24 cellular contexts compared by ENCODE assay signal in the genomic region with DNA sequence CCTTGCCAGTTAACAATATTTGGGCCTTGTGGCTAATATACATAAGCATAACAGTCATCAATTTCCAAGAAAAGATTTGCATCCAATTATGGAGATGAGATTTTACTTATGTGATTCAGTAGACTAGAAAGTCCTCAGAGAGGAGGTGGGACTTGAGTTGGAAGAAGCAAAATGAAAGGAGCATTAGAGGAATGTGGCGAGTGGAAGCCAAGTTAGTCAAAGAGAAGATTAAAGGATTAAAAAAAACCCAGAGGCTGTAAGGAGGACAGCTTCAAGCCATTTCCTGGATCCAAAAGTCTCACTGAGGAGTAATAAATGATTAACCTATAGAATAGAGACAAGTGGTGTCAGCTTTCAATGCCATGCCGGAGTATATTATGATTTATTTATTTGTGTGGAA.
"Had no signal": no experiment of that assay in that cellular context is flagged by ENCODE, and none has a peak within 500 bp of the region (broad histone marks: within the 10 kb centered on the region; RNA-seq: fewer than 3 reads in every experiment).

No MANE protein-coding gene starts in this region.

- H3K4me3 ChIP-seq: colonic mucosa, esophagus muscularis mucosa, gastroesophageal sphincter, heart right ventricle, lower lobe of right lung, mucosa of descending colon, ovary, psoas muscle, testis, tibial artery had no signal

- H3K4me1 ChIP-seq: colonic mucosa, esophagus muscularis mucosa, foreskin keratinocyte, gastroesophageal sphincter, heart right ventricle, lower lobe of right lung, psoas muscle, testis, tibial artery had no signal

- DNase-seq: colonic mucosa; effector memory CD4-positive, alpha-beta T cell; foreskin keratinocyte; glutamatergic neuron; heart right ventricle; hippocampal formation; left colon; left ventricle myocardium superior; lower lobe of right lung; mucosa of descending colon; naive B cell; occipital lobe; ovary; posterior cingulate gyrus; psoas muscle; retina; stimulated activated CD4-positive, alpha-beta T cell treated with anti-CD3 and anti-CD28 coated beads, Interleukin-2, amount 100 ng/mL, for 24 hours; stimulated activated CD4-positive, alpha-beta T cell treated with anti-CD3 and anti-CD28 coated beads, Interleukin-4, amount 100 ng/mL, for 24 hours; stimulated activated naive CD8-positive, alpha-beta T cell treated with anti-CD3 and anti-CD28 coated beads, Interleukin-15, Interleukin-2, amounts not matched to agents 100 U/mL and 50 U/mL, for 24 hours; substantia nigra; testis; tibial artery had no signal

- H3K36me3 ChIP-seq: colonic mucosa, esophagus muscularis mucosa, gastroesophageal sphincter, heart right ventricle, lower lobe of right lung, ovary, tibial artery had no signal

- H3K27me3 ChIP-seq: colonic mucosa, esophagus muscularis mucosa, foreskin keratinocyte, gastroesophageal sphincter, heart right ventricle, ovary, testis, tibial artery had no signal

- H3K27ac ChIP-seq: colonic mucosa, esophagus muscularis mucosa, foreskin keratinocyte, gastroesophageal sphincter, heart right ventricle, lower lobe of right lung, ovary, psoas muscle, testis, tibial artery had no signal
